9 cellular contexts compared by ENCODE assay signal in the genomic region with DNA sequence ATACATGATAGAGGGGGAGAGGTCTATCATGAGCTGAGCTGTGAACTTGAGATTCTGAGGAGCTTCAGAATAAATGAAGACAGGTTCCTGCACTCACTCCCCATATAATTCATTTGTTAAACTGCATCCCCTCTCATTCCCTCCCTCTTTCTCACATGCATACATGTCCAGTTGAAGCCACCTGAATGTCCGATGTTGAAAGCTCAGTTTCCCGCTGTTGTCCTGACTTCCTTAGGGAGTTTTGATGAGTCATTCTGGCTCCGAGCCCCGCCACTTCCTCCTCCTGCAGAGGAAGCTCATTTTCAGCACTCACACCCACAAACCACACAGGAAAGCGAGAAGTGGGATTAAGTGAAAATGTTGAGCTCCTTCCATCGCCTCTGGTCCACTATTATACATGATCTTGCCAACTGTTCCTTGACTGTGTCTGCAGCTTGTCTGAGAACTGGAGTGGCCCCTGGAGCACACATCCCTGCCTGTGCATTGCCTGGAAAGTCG.
A peak's percentile ranks its signal among the peaks of the same experiment; 100 is the strongest.
DNase-seq lines count a peak whose midpoint lies in the region; ATAC-seq and TF ChIP-seq lines count a peak whose summit lies in the region.
"Had no signal": no experiment of that assay in that cellular context is flagged by ENCODE, and none has a peak within 500 bp of the region (broad histone marks: within the 10 kb centered on the region; RNA-seq: fewer than 3 reads in every experiment).

No MANE protein-coding gene starts in this region.

- no peaks in the 10 kb centered on the region for H4K20me1 ChIP-seq in GM23248 (ENCODE audit: insufficient read depth)

- peak; percentile 70 for ATAC-seq in effector memory CD8-positive, alpha-beta T cell (replicated peaks)

- peak overlapping the region; percentile 48 for H3K4me2 ChIP-seq in GM23248 (ENCODE audit: unreplicated experiment)
- H3K4me2 ChIP-seq: KMS-11 had no signal

- peaks cover 3% of the 10 kb centered on the region; the same call in 1 of the 2 replicates for H3K27me3 ChIP-seq in GM23248 (replicated peaks; ENCODE audit: insufficient read depth)

- WGBS in GM23248 (ENCODE audit: low coverage in 1 of 2, low lambda C conversion rate in 2 of 2, missing lambda C conversion rate in 2 of 2), 2 experiments, result 7 to 8% methylated on average over 7 of the region's 7 CpGs

- no peaks in the 10 kb centered on the region for H3K9me2 ChIP-seq in GM23248 (ENCODE audit: insufficient read depth)

- DNase-seq in CMK (ENCODE audit: low read depth) (peak; percentile 37), GM23248 (peak; percentile 72), RPMI8226 (peak; percentile 21), middle frontal gyrus (ENCODE audit: extremely low spot score, low spot score) (peak; percentile 73), epidermal melanocyte (ENCODE audit: insufficient read length, low spot score) (no peak), glutamatergic neuron (no peak), GM10248 (ENCODE audit: extremely low spot score) (no peak)
- DNase-seq in effector memory CD8-positive, alpha-beta T cell, result peak in 2 of 3 experiments; percentile 5 to 8

- H3K9ac ChIP-seq in GM23248, result no peak overlapping the region
- H3K9ac ChIP-seq: KMS-11 had no signal

- no peaks in the 10 kb centered on the region; the same call in 1 of the 2 replicates for H3F3A ChIP-seq in GM23248 (ENCODE audit: insufficient read depth)

- H3K4me1 ChIP-seq in GM23248 (ENCODE audit: insufficient read depth), result peaks cover 9% of the 10 kb centered on the region

- H3K36me3 ChIP-seq in GM23248 (ENCODE audit: low read depth), result no peaks in the 10 kb centered on the region

- TF ChIP-seq CTCF in glutamatergic neuron (IDR thresholded peaks at IDR 0.05; ENCODE audit: partially characterized antibody, unreplicated experiment), result no peak
- no peak for TF ChIP-seq CTCF in GM10248 (IDR thresholded peaks at IDR 0.05; ENCODE audit: control extremely low read depth, extremely low read depth, low read depth, missing control alignments)

- POLR2A ChIA-PET in GM10248 (lab: Yijun Ruan, JAX), result no interaction called here

- CTCF ChIA-PET in GM10248 (lab: Yijun Ruan, JAX), result interaction anchor here (1.6 to 2.6 kb wide), 2 partner anchors 8 to 13 kb away, joined by 4 to 8 read pairs; no protein-coding TSS in a partner anchor

- no peaks in the 10 kb centered on the region for H3K36me3 Mint-ChIP-seq in effector memory CD8-positive, alpha-beta T cell (ENCODE audit: insufficient read depth)
- no peaks in the 10 kb centered on the region for H3K36me3 Mint-ChIP-seq in glutamatergic neuron (ENCODE audit: unreplicated experiment)

- no peak overlapping the region for H3K27ac ChIP-seq in GM23248
- H3K27ac ChIP-seq: KMS-11 had no signal

- H3K9me3 Mint-ChIP-seq in effector memory CD8-positive, alpha-beta T cell, result no peaks in the 10 kb centered on the region
- peaks cover 2% of the 10 kb centered on the region for H3K9me3 Mint-ChIP-seq in glutamatergic neuron (ENCODE audit: unreplicated experiment)

- H3K4me3 Mint-ChIP-seq in effector memory CD8-positive, alpha-beta T cell, result peak overlapping the region; percentile 66 to 75
- H3K4me3 Mint-ChIP-seq in glutamatergic neuron (ENCODE audit: unreplicated experiment), result no peak overlapping the region

- H3K4me1 Mint-ChIP-seq in effector memory CD8-positive, alpha-beta T cell (ENCODE audit: low read depth in 2 of 2), result peaks cover 19 to 33% of the 10 kb centered on the region in 2 donors
- no peaks in the 10 kb centered on the region for H3K4me1 Mint-ChIP-seq in glutamatergic neuron (ENCODE audit: low read depth, unreplicated experiment)

- no peaks in the 10 kb centered on the region for H3K27me3 Mint-ChIP-seq in effector memory CD8-positive, alpha-beta T cell
- H3K27me3 Mint-ChIP-seq in glutamatergic neuron (ENCODE audit: unreplicated experiment), result no peaks in the 10 kb centered on the region

- no peaks in the 10 kb centered on the region for H3K9me3 ChIP-seq in GM23248 (ENCODE audit: low read depth)

- peak overlapping the region; percentile 27; the same call in 1 of the 2 replicates for H3K4me3 ChIP-seq in GM23248

- H3K27ac Mint-ChIP-seq in effector memory CD8-positive, alpha-beta T cell, result peak overlapping the region; percentile 13 to 42
- H3K27ac Mint-ChIP-seq in glutamatergic neuron (ENCODE audit: unreplicated experiment), result no peak overlapping the region

- in situ Hi-C loops in GM23248 (cut with MboI), result no loop called here

- no peak overlapping the region for H2AFZ ChIP-seq in GM23248

- H3K79me2 ChIP-seq in GM23248 (ENCODE audit: insufficient read depth), result no peaks in the 10 kb centered on the region

Comparison
In these comparisons a context has a peak if more than half of its experiments do, and no peak if none do; other contexts are left out.
1. DNase-seq: peak in CMK (single experiment), GM23248 (single experiment), RPMI8226 (single experiment), effector memory CD8-positive, alpha-beta T cell (2 of 3) and middle frontal gyrus (single experiment); none in epidermal melanocyte (single experiment), glutamatergic neuron (single experiment) and GM10248 (single experiment).